In genomic region chr7:12674861-12675260, GRCh38 we compare ENCODE assay signal across 8 cellular contexts. TPM values are rescaled to one million over a fixed set of nuclear protein-coding genes. Genes with fewer than 3 reads are reported as not detected.
DNase-seq lines count a peak whose midpoint lies in the region; FAIRE-seq and TF ChIP-seq lines count a peak whose summit lies in the region.

No MANE protein-coding gene starts in this region.

- H3K36me3 Mint-ChIP-seq in CD8-positive, alpha-beta memory T cell, result no peaks in the 10 kb centered on the region

- no peaks in the 10 kb centered on the region for H3K36me3 ChIP-seq in CD8-positive, alpha-beta memory T cell (ENCODE audit: insufficient read depth, low read length)
- H3K36me3 ChIP-seq in Loucy (ENCODE audit: insufficient read depth, low read length), result no peaks in the 10 kb centered on the region

- no peak overlapping the region for H3K4me2 ChIP-seq in Loucy (ENCODE audit: low read depth, low read length, poor library complexity, severe bottlenecking)

- H3K9ac ChIP-seq in Loucy (ENCODE audit: low read depth, low read length, poor library complexity, severe bottlenecking), result no peak overlapping the region

- no peak overlapping the region for H3K27ac ChIP-seq in CD8-positive, alpha-beta memory T cell (ENCODE audit: low read depth, low read length)

- H3K9me2 ChIP-seq in Loucy (replicated peaks; ENCODE audit: low read depth, low read length), result no peaks in the 10 kb centered on the region

- H3K9me3 Mint-ChIP-seq in CD8-positive, alpha-beta memory T cell, result no peaks in the 10 kb centered on the region

- H3K4me1 Mint-ChIP-seq in CD8-positive, alpha-beta memory T cell, result peaks cover 10 to 15% (median 14%) of the 10 kb centered on the region in 3 donors

- H3F3A ChIP-seq in Loucy (ENCODE audit: low read depth), result no peaks in the 10 kb centered on the region

- no peaks in the 10 kb centered on the region for H4K20me1 ChIP-seq in Loucy (ENCODE audit: insufficient read depth, low read length, poor library complexity, severe bottlenecking)

- FAIRE-seq in GM19239 (lab: Jason Lieb, UNC), result peak; percentile 71

- TF ChIP-seq CTCF in Loucy (conservative IDR thresholded peaks at IDR 0.05; ENCODE audit: low read length), result peak; percentile 48

- POLR2A ChIA-PET in CD8-positive, alpha-beta memory T cell (lab: Charles Lee), result no interaction called here

- H3K27me3 ChIP-seq in CD8-positive, alpha-beta memory T cell (ENCODE audit: insufficient read depth, low read length, poor library complexity, severe bottlenecking), result no peaks in the 10 kb centered on the region
- no peaks in the 10 kb centered on the region for H3K27me3 ChIP-seq in Loucy (ENCODE audit: insufficient read depth, low read length, poor library complexity, severe bottlenecking)

- H3K4me1 ChIP-seq in CD8-positive, alpha-beta memory T cell (ENCODE audit: insufficient read depth, low read length), result no peaks in the 10 kb centered on the region
- H3K4me1 ChIP-seq in Loucy (ENCODE audit: insufficient read depth, low read length, poor library complexity, severe bottlenecking), result no peaks in the 10 kb centered on the region

- H3K27me3 Mint-ChIP-seq in CD8-positive, alpha-beta memory T cell, result peaks cover 0 to 3% of the 10 kb centered on the region in 2 donors

- H3K9me3 ChIP-seq in CD8-positive, alpha-beta memory T cell (ENCODE audit: low read length), result no peaks in the 10 kb centered on the region
- no peaks in the 10 kb centered on the region for H3K9me3 ChIP-seq in Loucy (ENCODE audit: insufficient read depth, low read depth, low read length)

- CTCF ChIA-PET in CD8-positive, alpha-beta memory T cell (lab: Charles Lee), result interaction anchor here (1.0 to 3.4 kb wide), 6 partner anchors 11 to 592 kb away, joined by 3 to 23 read pairs (median 4); no protein-coding TSS in a partner anchor

- no peaks in the 10 kb centered on the region for H3K79me2 ChIP-seq in Loucy (ENCODE audit: insufficient read depth, low read length)

- peak overlapping the region in 7 of 8 donors; percentile 0 to 84 (median 73) for H3K27ac Mint-ChIP-seq in CD8-positive, alpha-beta memory T cell

- peak in 4 of 5 donors; percentile 42 to 63 (median 50) for DNase-seq in CD8-positive, alpha-beta memory T cell
- no peak for DNase-seq in GM19239 (ENCODE audit: insufficient read length, low spot score)
- peak; percentile 12 to 29 for DNase-seq in activated CD4-positive, alpha-beta T cell treated with anti-CD3 and anti-CD28 coated beads, Interleukin-2, amount 50 U/mL, for 4 hours
- peak; percentile 48 for DNase-seq in iPS-NIHi11 (ENCODE audit: low spot score)
- no peak for DNase-seq in DMS153 treated with DMSO at 0.1 percent for 48 hours (lab: John Stamatoyannopoulos, UW; ENCODE audit: unreplicated experiment)
- DNase-seq in epidermal melanocyte (ENCODE audit: insufficient read length, low spot score), result no peak
- no peak for DNase-seq in NCI-H446 treated with DMSO at 0.1 percent for 48 hours (lab: John Stamatoyannopoulos, UW)

- H2AFZ ChIP-seq in Loucy (ENCODE audit: low read length), result no peak overlapping the region

- H3K4me3 Mint-ChIP-seq in CD8-positive, alpha-beta memory T cell, result peak overlapping the region in 1 of 7 donors; percentile 12

- no peak overlapping the region for H3K4me3 ChIP-seq in CD8-positive, alpha-beta memory T cell (ENCODE audit: low read length)
- H3K4me3 ChIP-seq in Loucy (ENCODE audit: low read length, poor library complexity, severe bottlenecking), result no peak overlapping the region

RNA-seq across cellular contexts. Expression of gene ARL4A, which starts 12.6 kb away (rescaled TPM):
- 10 to 100 TPM; 10.6 to 11.6 TPM for total RNA-seq in CD8-positive, alpha-beta memory T cell
- 50.3 TPM for polyA plus RNA-seq in CD8-positive, alpha-beta memory T cell

Comparison
In these comparisons a context has a peak if more than half of its experiments do, and no peak if none do; other contexts are left out.
1. DNase-seq: peak in CD8-positive, alpha-beta memory T cell (4 of 5), activated CD4-positive, alpha-beta T cell treated with anti-CD3 and anti-CD28 coated beads, Interleukin-2, amount 50 U/mL, for 4 hours (2 of 2) and iPS-NIHi11 (single experiment); none in GM19239 (single experiment), DMS153 treated with DMSO at 0.1 percent for 48 hours (single experiment), epidermal melanocyte (single experiment) and NCI-H446 treated with DMSO at 0.1 percent for 48 hours (single experiment).